In genomic region chr3:143503325-143503885, GRCh38 we compare ENCODE assay signal across 19 cellular contexts.
DNase-seq lines count a peak whose midpoint lies in the region; ATAC-seq, FAIRE-seq and TF ChIP-seq lines count a peak whose summit lies in the region.
"Had no signal": no experiment of that assay in that cellular context is flagged by ENCODE, and none has a peak within 500 bp of the region (broad histone marks: within the 10 kb centered on the region; RNA-seq: fewer than 3 reads in every experiment).

No MANE protein-coding gene starts in this region.

- H2AFZ ChIP-seq in HepG2 (ENCODE audit: low read length), result no peak overlapping the region
- no peak overlapping the region for H2AFZ ChIP-seq in H1 (ENCODE audit: low read length)

- H3K4me2 ChIP-seq in HepG2 (ENCODE audit: low read depth, low read length), result no peak overlapping the region
- H3K4me2 ChIP-seq in H1 (ENCODE audit: insufficient read depth in 1 of 2, low read depth in 2 of 2, low read length in 2 of 2), result no peak overlapping the region
- H3K4me2 ChIP-seq: A549; BLaER1 treated with 17β-estradiol and CSF1 and Interleukin-3, amounts not matched to agents 10 nM and 100 nM had no signal

- POLR2A ChIA-PET in HepG2 (lab: Yijun Ruan, JAX) (no interaction called here), H1 (lab: Charles Lee; ENCODE audit: partially characterized antibody) (no interaction called here)

- H3K23me2 ChIP-seq in H1 (ENCODE audit: low read depth, low read length), result no peaks in the 10 kb centered on the region

- H2BK15ac ChIP-seq in H1 (ENCODE audit: low read length), result no peak overlapping the region

- CTCF ChIA-PET in HepG2 (lab: Yijun Ruan, JAX; ENCODE audit: low intra/inter-chr PET ratio, low total read pairs), result no interaction called here
- CTCF ChIA-PET in H1 (lab: Charles Lee; ENCODE audit: partially characterized antibody), result no interaction called here

- H3K14ac ChIP-seq in H1 (ENCODE audit: insufficient read length), result no peak overlapping the region

- no peak overlapping the region for H3K23ac ChIP-seq in H1 (ENCODE audit: insufficient read length)

- FAIRE-seq in HepG2 (lab: Jason Lieb, UNC), result no peak
- FAIRE-seq in H1 (lab: Jason Lieb, UNC), result no peak
- FAIRE-seq: A549, D721Med, G401.6, GM18507 had no signal

- no peak overlapping the region for H3K56ac ChIP-seq in H1 (replicated peaks; ENCODE audit: insufficient read length, low read depth, low read length)

- H3K36me3 ChIP-seq in HepG2 (replicated peaks in 1 of 2; ENCODE audit: control insufficient read depth in 1 of 2, insufficient read depth in 2 of 2, low read length in 2 of 2) (no peaks in the 10 kb centered on the region), right lobe of liver (no peaks in the 10 kb centered on the region), H1 (ENCODE audit: control insufficient read depth in 2 of 4, insufficient read depth in 4 of 4, low read length in 3 of 4) (no peaks in the 10 kb centered on the region; a peak in 1 of 8 replicates)

- no peaks in the 10 kb centered on the region for H3K79me2 ChIP-seq in HepG2 (ENCODE audit: insufficient read depth, low read length)
- no peaks in the 10 kb centered on the region for H3K79me2 ChIP-seq in H1 (ENCODE audit: control insufficient read depth in 1 of 2, insufficient read depth in 2 of 2, low read length in 2 of 2)

- H3K18ac ChIP-seq in H1 (ENCODE audit: extremely low read depth, low read length), result no peak overlapping the region

- H3K9me3 ChIP-seq in HepG2 (ENCODE audit: low read length) (no peaks in the 10 kb centered on the region), right lobe of liver (no peaks in the 10 kb centered on the region), H1 (ENCODE audit: insufficient read depth in 2 of 2, low read depth in 1 of 2, low read length in 1 of 2) (no peaks in the 10 kb centered on the region)
- H3K9me3 ChIP-seq: A549, Caco-2 had no signal

- no peak overlapping the region for H4K5ac ChIP-seq in H1 (ENCODE audit: insufficient read length, low read depth, low read length)

- TF ChIP-seq EP300 in HepG2 (IDR thresholded peaks at IDR 0.05; ENCODE audit: low read depth in 2 of 2, low read length in 2 of 2) (no peak), HepG2 (CRISPR knock-in tag; IDR thresholded peaks at IDR 0.05; ENCODE audit: borderline replicate concordance) (no peak), H1 (IDR thresholded peaks at IDR 0.05; ENCODE audit: borderline replicate concordance in 1 of 2, low read depth in 2 of 2, low read length in 2 of 2) (no peak)

- H3K4me3 ChIP-seq in HepG2 (replicated peaks in 1 of 3; ENCODE audit: insufficient read depth in 1 of 3, low read depth in 2 of 3, low read length in 3 of 3) (no peak overlapping the region), right lobe of liver (no peak overlapping the region), H1 (ENCODE audit: extremely low read depth in 1 of 4, insufficient read depth in 2 of 4, low read depth in 3 of 4, low read length in 4 of 4) (no peak overlapping the region)
- H3K4me3 ChIP-seq: A549; BLaER1 treated with 17β-estradiol and CSF1 and Interleukin-3, amounts not matched to agents 10 nM and 100 nM had no signal

- BruUV-seq in HepG2 (replicated peaks; lab: Mats Ljungman, UMichigan), result no TSS peak

- H4K20me1 ChIP-seq in HepG2 (ENCODE audit: insufficient read depth, low read length) (no peaks in the 10 kb centered on the region), H1 (replicated peaks in 1 of 2; ENCODE audit: control insufficient read depth in 1 of 2, insufficient read depth in 2 of 2, low read length in 2 of 2) (no peaks in the 10 kb centered on the region)
- H4K20me1 ChIP-seq: BLaER1 treated with 17β-estradiol and CSF1 and Interleukin-3, amounts not matched to agents 10 nM and 100 nM had no signal

- H2AK5ac ChIP-seq in H1 (ENCODE audit: low read depth, low read length), result no peak overlapping the region

- H2BK12ac ChIP-seq in H1 (ENCODE audit: low read depth, low read length), result 0 out of 2 replicates have a peak overlapping the region, but pooled peaks have one; percentile 43

- TF ChIP-seq RAD21 in HepG2 (CRISPR knock-in tag; IDR thresholded peaks at IDR 0.05) (no peak), H1 (IDR thresholded peaks at IDR 0.05 in 1 of 2, conservative IDR thresholded peaks at IDR 0.05 in 1 of 2; ENCODE audit: low read depth in 2 of 2, low read length in 2 of 2) (no peak)

- in situ Hi-C loops in HepG2 (cut with HindIII; ENCODE audit: extremely low pct_ligation_motif_present, low pct_unique_long_range_greater_than_20kb), result no loop called here

- intact Hi-C loops in HepG2 (cut with micrococcal nuclease; ENCODE audit: unreplicated experiment), result no loop called here
- intact Hi-C loops in right lobe of liver (cut with DNase I), result no loop called here

- WGBS in HepG2 (ENCODE audit: low lambda C conversion rate), result 0% methylated on average over 1 of the region's 4 CpGs
- 100% methylated on average over 1 of the region's 4 CpGs for WGBS in right lobe of liver (ENCODE audit: insufficient coverage, low coverage, low lambda C conversion rate, missing lambda C conversion rate)
- WGBS in H1 (ENCODE audit: extremely low coverage in 1 of 2, insufficient coverage in 1 of 2, insufficient read length in 1 of 2, insufficient replicate concordance in 2 of 2, low coverage in 1 of 2, low lambda C conversion rate in 2 of 2, missing lambda C conversion rate in 1 of 2), 2 experiments, result 94% methylated on average over 4 of the region's 4 CpGs; no CpG with 5 or more reads in 1 of the 2 experiments

- H2BK20ac ChIP-seq in H1 (ENCODE audit: low read length), result no peak overlapping the region

- H3K79me1 ChIP-seq in H1 (ENCODE audit: low read depth, low read length), result no peaks in the 10 kb centered on the region

- no peak overlapping the region for H3K4ac ChIP-seq in H1 (replicated peaks; ENCODE audit: insufficient read length, low read depth, low read length)

- no peaks in the 10 kb centered on the region for H3K4me1 ChIP-seq in HepG2 (ENCODE audit: insufficient read depth, low read length)
- H3K4me1 ChIP-seq in right lobe of liver, result no peaks in the 10 kb centered on the region
- H3K4me1 ChIP-seq in H1 (replicated peaks in 1 of 4; ENCODE audit: control insufficient read depth in 3 of 4, insufficient read depth in 4 of 4, low read length in 3 of 4), result no peaks in the 10 kb centered on the region
- H3K4me1 ChIP-seq: Caco-2 had no signal

- DNase-seq in HepG2 (ENCODE audit: low spot score), result no peak
- DNase-seq in right lobe of liver, result no peak
- DNase-seq in H1 (ENCODE audit: low read depth in 1 of 2, low spot score in 2 of 2), result no peak
- DNase-seq in NOMO-1 treated with DMSO at 0.1 percent for 48 hours (lab: John Stamatoyannopoulos, UW; ENCODE audit: unreplicated experiment), result no peak
- DNase-seq: AML-193; Caco-2; Calu3; CD4-positive, alpha-beta T cell; CD8-positive, alpha-beta T cell; DMS79 treated with DMSO at 0.1 percent for 48 hours; GF-D8 had no signal

- ATAC-seq in HepG2 (no peak), right lobe of liver (no peak), HG03025 (IDR thresholded peaks at IDR 0.05; ENCODE audit: low FRiP score, unreplicated experiment) (no peak)
- ATAC-seq: A549; CD8-positive, alpha-beta T cell had no signal

- no peak overlapping the region for H4K8ac ChIP-seq in H1 (ENCODE audit: extremely low read depth, insufficient read depth, low read length)

- TF ChIP-seq CTCF in HepG2 (CRISPR knock-in tag; IDR thresholded peaks at IDR 0.05), result no peak
- TF ChIP-seq CTCF in right lobe of liver (IDR thresholded peaks at IDR 0.05), result no peak
- no peak for TF ChIP-seq CTCF in H1 (IDR thresholded peaks at IDR 0.05; ENCODE audit: control extremely low read depth in 1 of 3, insufficient read depth in 1 of 3, low read depth in 1 of 3, low read length in 3 of 3)

- H2BK5ac ChIP-seq in H1 (ENCODE audit: low read depth, low read length), result no peak overlapping the region

- TF ChIP-seq POLR2A in HepG2 (IDR thresholded peaks at IDR 0.05; ENCODE audit: insufficient read depth in 1 of 2, low read depth in 2 of 2, low read length in 2 of 2) (no peak), right lobe of liver (IDR thresholded peaks at IDR 0.05) (no peak), H1 (IDR thresholded peaks at IDR 0.05; ENCODE audit: control extremely low read depth in 1 of 2, low read depth in 2 of 2, low read length in 2 of 2) (no peak)

- no peak overlapping the region for H2BK120ac ChIP-seq in H1 (replicated peaks; ENCODE audit: low read depth, low read length)

- H3K9ac ChIP-seq in HepG2 (ENCODE audit: insufficient read depth, low read depth, low read length) (no peak overlapping the region), H1 (replicated peaks in 1 of 4; ENCODE audit: extremely low read depth in 1 of 4, low read depth in 3 of 4, low read length in 3 of 4) (peak overlapping the region in 1 of 4 experiments; percentile 11; a peak in 1 of 7 replicates)
- H3K9ac ChIP-seq: BLaER1 treated with 17β-estradiol and CSF1 and Interleukin-3, amounts not matched to agents 10 nM and 100 nM had no signal

- H3K27me3 ChIP-seq in HepG2 (ENCODE audit: control insufficient read depth in 1 of 2, insufficient read depth in 2 of 2, low read length in 2 of 2) (no peaks in the 10 kb centered on the region), right lobe of liver (no peaks in the 10 kb centered on the region), H1 (replicated peaks in 1 of 4; ENCODE audit: control insufficient read depth in 3 of 4, extremely low read depth in 1 of 4, insufficient read depth in 3 of 4, low read length in 3 of 4) (no peaks in the 10 kb centered on the region)
- H3K27me3 ChIP-seq: BLaER1 treated with 17β-estradiol and CSF1 and Interleukin-3, amounts not matched to agents 10 nM and 100 nM had no signal

- H4K91ac ChIP-seq in H1 (replicated peaks; ENCODE audit: insufficient read length, low read length), result no peak overlapping the region

- no peak overlapping the region for H3K27ac ChIP-seq in HepG2 (ENCODE audit: extremely low read length, insufficient read depth, low read length)
- H3K27ac ChIP-seq in right lobe of liver, result no peak overlapping the region
- no peak overlapping the region for H3K27ac ChIP-seq in H1 (ENCODE audit: low read depth, low read length)
- H3K27ac ChIP-seq: 22Rv1; A549; BLaER1 treated with 17β-estradiol and CSF1 and Interleukin-3, amounts not matched to agents 10 nM and 100 nM; C4-2B had no signal

TF ChIP-seq in HepG2, 621 proteins besides CTCF, POLR2A, EP300 and RAD21 (continues in another document):
- TF ChIP-seq CREB1 (IDR thresholded peaks at IDR 0.05), result peak; percentile 58
- no peak for TF ChIP-seq CREB1 (CRISPR knock-in tag; IDR thresholded peaks at IDR 0.05)
- TF ChIP-seq ATF7 (IDR thresholded peaks at IDR 0.05), result peak; percentile 82
- no peak for TF ChIP-seq ATF7 (CRISPR knock-in tag; IDR thresholded peaks at IDR 0.05)
- TF ChIP-seq GATA4 (IDR thresholded peaks at IDR 0.05; ENCODE audit: borderline replicate concordance, low read depth), result no peak

TF ChIP-seq in H1, 55 proteins besides CTCF, POLR2A, EP300 and RAD21:
- no peak for TF ChIP-seq TBP (IDR thresholded peaks at IDR 0.05; ENCODE audit: low read depth, low read length)
